13 cellular contexts compared by ENCODE assay signal in genomic region chr20:43515628-43516027, GRCh38. TPM values are rescaled to one million over a fixed set of nuclear protein-coding genes. Genes with fewer than 3 reads are reported as not detected.
DNase-seq lines count a peak whose midpoint lies in the region; ATAC-seq and TF ChIP-seq lines count a peak whose summit lies in the region.
"Had no signal": no experiment of that assay in that cellular context is flagged by ENCODE, and none has a peak within 500 bp of the region (broad histone marks: within the 10 kb centered on the region; RNA-seq: fewer than 3 reads in every experiment).

No MANE protein-coding gene starts in this region.

- no peaks in the 10 kb centered on the region for H3K79me1 ChIP-seq in H9 (ENCODE audit: insufficient read depth, low read depth, low read length, poor library complexity, severe bottlenecking)

- peaks cover 6% of the 10 kb centered on the region for H3K36me3 ChIP-seq in iPS-20b (ENCODE audit: insufficient read depth, low read depth, low read length)
- peaks cover 0 to 4% of the 10 kb centered on the region in 2 donors for H3K36me3 ChIP-seq in psoas muscle (ENCODE audit: insufficient read depth in 1 of 2, low read depth in 1 of 2)
- H3K36me3 ChIP-seq in spleen = peaks cover 0 to 6% (median 0%) of the 10 kb centered on the region in 6 donors
- H3K36me3 ChIP-seq: thoracic aorta had no signal

- H2AK5ac ChIP-seq in H9 (ENCODE audit: insufficient read length, low read length) = no peak overlapping the region

- no peak overlapping the region for H3K27ac Mint-ChIP-seq in H9
- no peak overlapping the region for H3K27ac Mint-ChIP-seq in activated CD4-positive, alpha-beta memory T cell treated with anti-CD3 and anti-CD28 coated beads, Interleukin-2, amount 10 ng/mL, durations not matched to agents 7 days and 5 days
- no peak overlapping the region for H3K27ac Mint-ChIP-seq in natural killer cell treated with Interleukin-12 subunit alpha and Interleukin-12 subunit beta and Interleukin-15 and Interleukin-18, amount 100 ng/mL, for 72 hours

- no peak overlapping the region for H2AFZ ChIP-seq in H9 (ENCODE audit: low read length)

- no peak overlapping the region for H2BK12ac ChIP-seq in H9 (ENCODE audit: insufficient read length, low read depth, low read length)

- H3K79me2 ChIP-seq in H9 (ENCODE audit: insufficient read depth, low read length) = no peaks in the 10 kb centered on the region

- H3K4me3 ChIP-seq in iPS-20b (ENCODE audit: low read length) (peak overlapping the region; percentile 82), psoas muscle (no peak overlapping the region), spleen (peak overlapping the region in 2 of 8 donors; percentile 73 to 86)

- H3K4ac ChIP-seq in H9 (ENCODE audit: low read depth, low read length) = no peak overlapping the region

- no peak overlapping the region for H3K18ac ChIP-seq in H9 (ENCODE audit: insufficient read length, low read depth, low read length)

- H3K36me3 Mint-ChIP-seq in H9 (ENCODE audit: insufficient read depth in 1 of 3, low read depth in 3 of 3) = peaks cover 11 to 37% (median 26%) of the 10 kb centered on the region in 3 experiments
- no peaks in the 10 kb centered on the region for H3K36me3 Mint-ChIP-seq in activated CD4-positive, alpha-beta memory T cell treated with anti-CD3 and anti-CD28 coated beads, Interleukin-2, amount 10 ng/mL, durations not matched to agents 7 days and 5 days (ENCODE audit: low read depth)
- no peaks in the 10 kb centered on the region for H3K36me3 Mint-ChIP-seq in natural killer cell treated with Interleukin-12 subunit alpha and Interleukin-12 subunit beta and Interleukin-15 and Interleukin-18, amount 100 ng/mL, for 72 hours

- WGBS in H9 (ENCODE audit: extremely low coverage, insufficient read length, low lambda C conversion rate) = no CpG with 5 or more reads among the region's 2 CpGs
- 73 to 85% (median 73%) methylated on average over 2 of the region's 2 CpGs for WGBS in psoas muscle, 3 donors
- 82 to 94% (median 88%) methylated on average over 2 of the region's 2 CpGs for WGBS in spleen, 5 donors

- H3K4me3 Mint-ChIP-seq in H9 = peak overlapping the region; percentile 85 to 91
- peak overlapping the region; percentile 18 for H3K4me3 Mint-ChIP-seq in activated CD4-positive, alpha-beta memory T cell treated with anti-CD3 and anti-CD28 coated beads, Interleukin-2, amount 10 ng/mL, durations not matched to agents 7 days and 5 days
- H3K4me3 Mint-ChIP-seq in natural killer cell treated with Interleukin-12 subunit alpha and Interleukin-12 subunit beta and Interleukin-15 and Interleukin-18, amount 100 ng/mL, for 72 hours = no peak overlapping the region

- TF ChIP-seq POLR2A in spleen (IDR thresholded peaks at IDR 0.05) = no peak

- no peaks in the 10 kb centered on the region for H3K4me1 ChIP-seq in H9 (ENCODE audit: insufficient read depth, low read length)
- H3K4me1 ChIP-seq in iPS-20b (ENCODE audit: insufficient read depth, low read length) = no peaks in the 10 kb centered on the region
- no peaks in the 10 kb centered on the region for H3K4me1 ChIP-seq in psoas muscle
- H3K4me1 ChIP-seq in spleen = peaks cover 0 to 21% (median 9%) of the 10 kb centered on the region in 6 donors

- H4K20me1 ChIP-seq in H9 (ENCODE audit: control insufficient read depth, insufficient read depth, insufficient read length) = no peaks in the 10 kb centered on the region

- no peak overlapping the region for H3K56ac ChIP-seq in H9 (ENCODE audit: insufficient read length, low read depth, low read length)

- H3T11ph ChIP-seq in H9 (ENCODE audit: low read length) = no peak overlapping the region

- DNase-seq in H9 = no peak
- DNase-seq in activated CD4-positive, alpha-beta memory T cell treated with anti-CD3 and anti-CD28 coated beads, Interleukin-2, amount 10 ng/mL, durations not matched to agents 7 days and 5 days = no peak
- no peak for DNase-seq in HPDE6-E6E7 (ENCODE audit: extremely low spot score)
- no peak for DNase-seq in psoas muscle
- no peak for DNase-seq in spleen
- DNase-seq in natural killer cell treated with Interleukin-12 subunit alpha and Interleukin-12 subunit beta and Interleukin-15 and Interleukin-18, amount 100 ng/mL, for 72 hours (ENCODE audit: low spot score) = no peak
- DNase-seq: body of pancreas, Kasumi-1, mesendoderm had no signal

- H4K91ac ChIP-seq in H9 (ENCODE audit: insufficient read length, low read depth, low read length) = no peak overlapping the region

- H4K8ac ChIP-seq in H9 (replicated peaks; ENCODE audit: insufficient read length, low read depth, low read length) = no peak overlapping the region

- H3K4me1 Mint-ChIP-seq in H9 = peaks cover 8 to 11% of the 10 kb centered on the region in 2 experiments; a peak in 3 of 4 replicates
- peaks cover 10% of the 10 kb centered on the region for H3K4me1 Mint-ChIP-seq in activated CD4-positive, alpha-beta memory T cell treated with anti-CD3 and anti-CD28 coated beads, Interleukin-2, amount 10 ng/mL, durations not matched to agents 7 days and 5 days
- peaks cover 4 to 13% of the 10 kb centered on the region in 2 donors for H3K4me1 Mint-ChIP-seq in natural killer cell treated with Interleukin-12 subunit alpha and Interleukin-12 subunit beta and Interleukin-15 and Interleukin-18, amount 100 ng/mL, for 72 hours (ENCODE audit: low read depth in 2 of 2)

- H3K27ac ChIP-seq in 22Rv1 (peak overlapping the region; percentile 60; the same call in 1 of the 2 replicates), H9 (ENCODE audit: insufficient read length, low read depth, low read length) (no peak overlapping the region), iPS-20b (ENCODE audit: low read length) (no peak overlapping the region), psoas muscle (no peak overlapping the region), spleen (no peak overlapping the region)

- H2BK20ac ChIP-seq in H9 (ENCODE audit: low read depth, low read length, poor library complexity, severe bottlenecking) = no peak overlapping the region

- peak overlapping the region; percentile 31 for H3K4me2 ChIP-seq in H9 (ENCODE audit: insufficient read depth, insufficient read length, low read length)

- no peak overlapping the region for H4K5ac ChIP-seq in H9 (ENCODE audit: insufficient read length, low read depth, low read length)

- CTCF ChIA-PET in activated CD4-positive, alpha-beta memory T cell treated with anti-CD3 and anti-CD28 coated beads, Interleukin-2, amount 10 ng/mL, durations not matched to agents 7 days and 5 days (lab: Charles Lee) = interaction anchor here (1.5 kb wide), 1 partner anchor 23 kb away, joined by 4 read pairs; no protein-coding TSS in a partner anchor

- H3K14ac ChIP-seq in H9 (ENCODE audit: insufficient read depth, low read length) = no peak overlapping the region

- H3K27me3 ChIP-seq in H9 (ENCODE audit: insufficient read depth, low read length) = no peaks in the 10 kb centered on the region
- H3K27me3 ChIP-seq in iPS-20b (ENCODE audit: insufficient read depth, low read length) = no peaks in the 10 kb centered on the region
- H3K27me3 ChIP-seq in psoas muscle (ENCODE audit: insufficient read depth in 3 of 3, low read length in 2 of 3) = no peaks in the 10 kb centered on the region
- no peaks in the 10 kb centered on the region for H3K27me3 ChIP-seq in spleen (replicated peaks in 1 of 7)
- H3K27me3 ChIP-seq: body of pancreas had no signal

- no peak overlapping the region for H2BK120ac ChIP-seq in H9 (ENCODE audit: low read depth, low read length, poor library complexity, severe bottlenecking)

- no peaks in the 10 kb centered on the region; a peak in 3 of 5 replicates for H3K9me3 Mint-ChIP-seq in H9
- H3K9me3 Mint-ChIP-seq in activated CD4-positive, alpha-beta memory T cell treated with anti-CD3 and anti-CD28 coated beads, Interleukin-2, amount 10 ng/mL, durations not matched to agents 7 days and 5 days = no peaks in the 10 kb centered on the region
- no peaks in the 10 kb centered on the region for H3K9me3 Mint-ChIP-seq in natural killer cell treated with Interleukin-12 subunit alpha and Interleukin-12 subunit beta and Interleukin-15 and Interleukin-18, amount 100 ng/mL, for 72 hours

- H3K9me3 ChIP-seq in H9 (ENCODE audit: control insufficient read depth, low read depth, low read length) (no peaks in the 10 kb centered on the region), iPS-20b (ENCODE audit: insufficient read depth, low read depth, low read length) (no peaks in the 10 kb centered on the region), psoas muscle (no peaks in the 10 kb centered on the region), spleen (peaks cover 0 to 6% (median 0%) of the 10 kb centered on the region in 8 donors)
- H3K9me3 ChIP-seq: body of pancreas, thoracic aorta had no signal

- H3K9ac ChIP-seq in H9 (ENCODE audit: extremely low read depth, insufficient read length, low read length) (no peak overlapping the region), iPS-20b (ENCODE audit: low read depth, low read length) (peak overlapping the region; percentile 56; the same call in 1 of the 2 replicates)

- H3K23ac ChIP-seq in H9 (ENCODE audit: insufficient read length, low read depth, low read length) = no peak overlapping the region

- no peak for ATAC-seq in psoas muscle
- ATAC-seq in natural killer cell treated with Interleukin-12 subunit alpha and Interleukin-12 subunit beta and Interleukin-15 and Interleukin-18, amount 100 ng/mL, for 72 hours = no peak
- ATAC-seq: body of pancreas had no signal

- H3K23me2 ChIP-seq in H9 (ENCODE audit: insufficient read length, low read depth, low read length, poor library complexity, severe bottlenecking) = peaks cover 6% of the 10 kb centered on the region

- intact Hi-C loops in psoas muscle (cut with DNase I) = loop anchor here in 1 of 2 donors (5.0 kb wide), 1 partner anchor 68 kb away; no protein-coding TSS in a partner anchor
- intact Hi-C loops in spleen (cut with DNase I; ENCODE audit: low total_unique reads) = no loop called here

- no peaks in the 10 kb centered on the region for H3K27me3 Mint-ChIP-seq in H9 (ENCODE audit: low read depth)
- H3K27me3 Mint-ChIP-seq in activated CD4-positive, alpha-beta memory T cell treated with anti-CD3 and anti-CD28 coated beads, Interleukin-2, amount 10 ng/mL, durations not matched to agents 7 days and 5 days = no peaks in the 10 kb centered on the region
- H3K27me3 Mint-ChIP-seq in natural killer cell treated with Interleukin-12 subunit alpha and Interleukin-12 subunit beta and Interleukin-15 and Interleukin-18, amount 100 ng/mL, for 72 hours = no peaks in the 10 kb centered on the region

- POLR2A ChIA-PET in activated CD4-positive, alpha-beta memory T cell treated with anti-CD3 and anti-CD28 coated beads, Interleukin-2, amount 10 ng/mL, durations not matched to agents 7 days and 5 days (lab: Charles Lee) = interaction anchor here (1.1 to 3.0 kb wide), 4 partner anchors 9 to 152 kb away, joined by 3 to 31 read pairs (median 4); partner anchors contain the start of gene SRSF6

- no peak for TF ChIP-seq CTCF in 22Rv1 (IDR thresholded peaks at IDR 0.05)
- TF ChIP-seq CTCF in H9 (conservative IDR thresholded peaks at IDR 0.05) = no peak
- TF ChIP-seq CTCF in psoas muscle (IDR thresholded peaks at IDR 0.05) = no peak
- no peak for TF ChIP-seq CTCF in spleen (IDR thresholded peaks at IDR 0.05 in 8 of 11, conservative IDR thresholded peaks at IDR 0.05 in 3 of 11)

- H2BK15ac ChIP-seq in H9 (ENCODE audit: low read depth, low read length) = no peak overlapping the region

- no peak overlapping the region for H2BK5ac ChIP-seq in H9 (ENCODE audit: insufficient read length, low read length)

RNA-seq across cellular contexts. Expression of gene L3MBTL1, which starts 8.1 kb away (rescaled TPM):
- total RNA-seq in H9 (2021) (17.4 and 19.9 TPM in 2 replicates), psoas muscle (1 to 10 TPM; 2.2 to 4.2 (median 3.5) TPM), spleen (10 to 100 TPM; 12.1 to 19.1 (median 15.2) TPM)
- total RNA-seq in activated CD4-positive, alpha-beta memory T cell treated with anti-CD3 and anti-CD28 coated beads, Interleukin-2, amount 10 ng/mL, durations not matched to agents 7 days and 5 days = 1 to 10 TPM; 7.3 to 7.4 TPM
- polyA plus RNA-seq in psoas muscle (1 to 10 TPM in 2 of 3 donors, under 1 TPM in 1; 0.82 to 4.3 (median 1.4) TPM), spleen (1 to 10 TPM; 3.1 to 6.8 (median 5.5) TPM)
- total RNA-seq in natural killer cell treated with Interleukin-12 subunit alpha and Interleukin-12 subunit beta and Interleukin-15 and Interleukin-18, amount 100 ng/mL, for 72 hours = 10 to 100 TPM in 1 of 2 donors, 1 to 10 TPM in 1; 7.0 to 12.9 TPM

RNA-seq across cellular contexts. Expression of gene SGK2, which starts 43.2 kb away (rescaled TPM):
- total RNA-seq in H9 (2021) (not detected in 2 replicates), psoas muscle (under 1 TPM in 1 of 4 donors, not detected in 3; 0.13 TPM), spleen (1 to 10 TPM in 5 of 7 donors, under 1 TPM in 2; 0.50 to 3.1 (median 1.2) TPM)
- under 1 TPM in 1 of 2 experiments, not detected in 1; 0.53 TPM for total RNA-seq in activated CD4-positive, alpha-beta memory T cell treated with anti-CD3 and anti-CD28 coated beads, Interleukin-2, amount 10 ng/mL, durations not matched to agents 7 days and 5 days
- polyA plus RNA-seq in psoas muscle (under 1 TPM; 0.04 to 0.53 (median 0.16) TPM), spleen (under 1 TPM; 0.54 to 0.65 (median 0.55) TPM)
- total RNA-seq in natural killer cell treated with Interleukin-12 subunit alpha and Interleukin-12 subunit beta and Interleukin-15 and Interleukin-18, amount 100 ng/mL, for 72 hours = 1 to 10 TPM in 1 of 2 donors, under 1 TPM in 1; 0.57 to 1.7 TPM
- total RNA-seq: glomerular endothelial cell had no signal

RNA-seq across cellular contexts. Expression of gene SRSF6, which starts 57.9 kb away (rescaled TPM):
- total RNA-seq in H9 (2021) (336 and 340 TPM in 2 replicates), psoas muscle (10 to 100 TPM; 33.8 to 76.9 (median 53.3) TPM), spleen (100 to 1,000 TPM in 4 of 7 donors, 10 to 100 TPM in 3; 68.7 to 161 (median 123) TPM)
- total RNA-seq in activated CD4-positive, alpha-beta memory T cell treated with anti-CD3 and anti-CD28 coated beads, Interleukin-2, amount 10 ng/mL, durations not matched to agents 7 days and 5 days = 100 to 1,000 TPM; 106 to 109 TPM
- polyA plus RNA-seq in psoas muscle (10 to 100 TPM; 26.3 to 38.9 (median 26.7) TPM), spleen (100 to 1,000 TPM in 1 of 3 donors, 10 to 100 TPM in 2; 82.2 to 113 (median 83.7) TPM)
- total RNA-seq in natural killer cell treated with Interleukin-12 subunit alpha and Interleukin-12 subunit beta and Interleukin-15 and Interleukin-18, amount 100 ng/mL, for 72 hours = 100 to 1,000 TPM; 153 to 164 TPM
